In genomic region chr4:61911313-61911756, GRCh38 we compare ENCODE assay signal across 27 cellular contexts.
A peak's percentile ranks its signal among the peaks of the same experiment; 100 is the strongest.
DNase-seq lines count a peak whose midpoint lies in the region; ATAC-seq and TF ChIP-seq lines count a peak whose summit lies in the region.
"Had no signal": no experiment of that assay in that cellular context is flagged by ENCODE, and none has a peak within 500 bp of the region (broad histone marks: within the 10 kb centered on the region; RNA-seq: fewer than 3 reads in every experiment).

No MANE protein-coding gene starts in this region.

- peak overlapping the region; percentile 26 for H3K4me2 ChIP-seq in Loucy (ENCODE audit: low read depth, low read length, poor library complexity, severe bottlenecking)

- no peak for DNase-seq in stimulated activated CD4-positive, alpha-beta T cell treated with anti-CD3 and anti-CD28 coated beads, Interleukin-4, amount 100 ng/mL, for 1 hour
- no peak for DNase-seq in sigmoid colon
- DNase-seq: activated CD4-positive, CD25-positive, alpha-beta regulatory T cell; activated naive CD4-positive, alpha-beta T cell treated with anti-CD3 and anti-CD28 coated beads, Interleukin-2, amount 50 U/mL, for 16 hours; amygdala; C1 segment of cervical spinal cord; COR-L47; DMS53; HFFc6; IMR-90; natural killer cell; NCI-H1105; NCI-H2029; NCI-H748 treated with DMSO at 0.1 percent for 48 hours; stimulated activated CD8-positive, alpha-beta memory T cell treated with anti-CD3 and anti-CD28 coated beads, Interleukin-4, amount 100 ng/mL, for 48 hours; T-helper 1 cell had no signal

- peaks cover 4% of the 10 kb centered on the region for H3K36me3 Mint-ChIP-seq in brain
- H3K36me3 Mint-ChIP-seq: natural killer cell, type B pancreatic cell had no signal

- no peaks in the 10 kb centered on the region for H3K79me2 ChIP-seq in Loucy (ENCODE audit: insufficient read depth, low read length)

- H3K9me2 ChIP-seq in Loucy (replicated peaks; ENCODE audit: low read depth, low read length): no peaks in the 10 kb centered on the region

- H3K9me3 ChIP-seq in Loucy (ENCODE audit: insufficient read depth, low read depth, low read length): no peaks in the 10 kb centered on the region
- no peaks in the 10 kb centered on the region for H3K9me3 ChIP-seq in iPS-20b (ENCODE audit: insufficient read depth, low read depth, low read length)
- no peaks in the 10 kb centered on the region for H3K9me3 ChIP-seq in sigmoid colon
- H3K9me3 ChIP-seq: esophagus muscularis mucosa had no signal

- no peaks in the 10 kb centered on the region for H3F3A ChIP-seq in Loucy (ENCODE audit: low read depth)

- no peaks in the 10 kb centered on the region for H3K36me3 ChIP-seq in Loucy (ENCODE audit: insufficient read depth, low read length)
- no peaks in the 10 kb centered on the region for H3K36me3 ChIP-seq in iPS-20b (ENCODE audit: insufficient read depth, low read depth, low read length)
- H3K36me3 ChIP-seq in sigmoid colon: no peaks in the 10 kb centered on the region
- H3K36me3 ChIP-seq: cardiac muscle cell, esophagus muscularis mucosa had no signal

- TF ChIP-seq EP300 in sigmoid colon (IDR thresholded peaks at IDR 0.05): no peak

- no peak for TF ChIP-seq CTCF in Loucy (conservative IDR thresholded peaks at IDR 0.05; ENCODE audit: low read length)
- no peak for TF ChIP-seq CTCF in brain (conservative IDR thresholded peaks at IDR 0.05)
- no peak for TF ChIP-seq CTCF in sigmoid colon (IDR thresholded peaks at IDR 0.05)

- peak overlapping the region in 3 of 5 experiments; percentile 11 to 60 (median 41) for H3K4me3 Mint-ChIP-seq in brain
- H3K4me3 Mint-ChIP-seq: activated T-helper 17 cell treated with anti-CD3 and anti-CD28 coated beads, Interleukin-2, amount 50 U/mL, for 72 hours; HFFc6; natural killer cell; type B pancreatic cell had no signal

- H4K20me1 ChIP-seq in Loucy (ENCODE audit: insufficient read depth, low read length, poor library complexity, severe bottlenecking): no peaks in the 10 kb centered on the region

- H3K27me3 ChIP-seq in Loucy (ENCODE audit: insufficient read depth, low read length, poor library complexity, severe bottlenecking): no peaks in the 10 kb centered on the region
- no peaks in the 10 kb centered on the region for H3K27me3 ChIP-seq in iPS-20b (ENCODE audit: insufficient read depth, low read length)
- no peaks in the 10 kb centered on the region for H3K27me3 ChIP-seq in sigmoid colon
- H3K27me3 ChIP-seq: esophagus muscularis mucosa had no signal

- H2AFZ ChIP-seq in Loucy (ENCODE audit: low read length): peak overlapping the region; percentile 57; the same call in 1 of the 2 replicates

- H3K27ac ChIP-seq in iPS-20b (ENCODE audit: low read length) (peak overlapping the region; percentile 66), sigmoid colon (no peak overlapping the region)
- H3K27ac ChIP-seq: cardiac muscle cell, esophagus muscularis mucosa, HL-60, skin epidermis had no signal

- peaks cover 9% of the 10 kb centered on the region for H3K4me1 ChIP-seq in Loucy (ENCODE audit: insufficient read depth, low read length, poor library complexity, severe bottlenecking)
- peaks cover 36% of the 10 kb centered on the region for H3K4me1 ChIP-seq in iPS-20b (ENCODE audit: insufficient read depth, low read length)
- no peaks in the 10 kb centered on the region for H3K4me1 ChIP-seq in sigmoid colon
- H3K4me1 ChIP-seq: esophagus muscularis mucosa had no signal

- H3K4me3 ChIP-seq in Loucy (ENCODE audit: low read length, poor library complexity, severe bottlenecking) (no peak overlapping the region), iPS-20b (ENCODE audit: low read length) (peak overlapping the region; percentile 51; the same call in 1 of the 2 replicates), sigmoid colon (no peak overlapping the region)
- H3K4me3 ChIP-seq: cardiac muscle cell, esophagus muscularis mucosa, skin epidermis had no signal

- intact Hi-C loops in sigmoid colon (cut with DNase I): no loop called here

- H3K9ac ChIP-seq in Loucy (ENCODE audit: low read depth, low read length, poor library complexity, severe bottlenecking) (no peak overlapping the region), iPS-20b (ENCODE audit: low read depth, low read length) (peak overlapping the region; percentile 35; the same call in 1 of the 2 replicates)

- WGBS in sigmoid colon, 2 donors: 15 to 44% methylated on average over 2 of the region's 2 CpGs

- no peak for ATAC-seq in HG03108 (IDR thresholded peaks at IDR 0.05; ENCODE audit: unreplicated experiment)
- ATAC-seq in GM19452 (IDR thresholded peaks at IDR 0.05; ENCODE audit: unreplicated experiment): no peak
- ATAC-seq: activated T-helper 17 cell treated with anti-CD3 and anti-CD28 coated beads, Interleukin-2, amount 50 U/mL, for 72 hours; natural killer cell had no signal

- peak overlapping the region in 3 of 5 experiments; percentile 73 to 88 (median 77) for H3K27ac Mint-ChIP-seq in brain
- H3K27ac Mint-ChIP-seq: activated T-helper 17 cell treated with anti-CD3 and anti-CD28 coated beads, Interleukin-2, amount 50 U/mL, for 72 hours; HFFc6; natural killer cell; type B pancreatic cell had no signal

- H3K27me3 Mint-ChIP-seq in brain: peaks cover 4% of the 10 kb centered on the region
- H3K27me3 Mint-ChIP-seq: activated T-helper 17 cell treated with anti-CD3 and anti-CD28 coated beads, Interleukin-2, amount 50 U/mL, for 72 hours; type B pancreatic cell had no signal

- peaks cover 37% of the 10 kb centered on the region for H3K4me1 Mint-ChIP-seq in brain
- H3K4me1 Mint-ChIP-seq: activated T-helper 17 cell treated with anti-CD3 and anti-CD28 coated beads, Interleukin-2, amount 50 U/mL, for 72 hours; natural killer cell had no signal

- H3K9me3 Mint-ChIP-seq in brain: no peaks in the 10 kb centered on the region
- H3K9me3 Mint-ChIP-seq: HFFc6, type B pancreatic cell had no signal

- no peak for TF ChIP-seq POLR2A in sigmoid colon (IDR thresholded peaks at IDR 0.05)
